9 cellular contexts compared by ENCODE assay signal in the genomic region with DNA sequence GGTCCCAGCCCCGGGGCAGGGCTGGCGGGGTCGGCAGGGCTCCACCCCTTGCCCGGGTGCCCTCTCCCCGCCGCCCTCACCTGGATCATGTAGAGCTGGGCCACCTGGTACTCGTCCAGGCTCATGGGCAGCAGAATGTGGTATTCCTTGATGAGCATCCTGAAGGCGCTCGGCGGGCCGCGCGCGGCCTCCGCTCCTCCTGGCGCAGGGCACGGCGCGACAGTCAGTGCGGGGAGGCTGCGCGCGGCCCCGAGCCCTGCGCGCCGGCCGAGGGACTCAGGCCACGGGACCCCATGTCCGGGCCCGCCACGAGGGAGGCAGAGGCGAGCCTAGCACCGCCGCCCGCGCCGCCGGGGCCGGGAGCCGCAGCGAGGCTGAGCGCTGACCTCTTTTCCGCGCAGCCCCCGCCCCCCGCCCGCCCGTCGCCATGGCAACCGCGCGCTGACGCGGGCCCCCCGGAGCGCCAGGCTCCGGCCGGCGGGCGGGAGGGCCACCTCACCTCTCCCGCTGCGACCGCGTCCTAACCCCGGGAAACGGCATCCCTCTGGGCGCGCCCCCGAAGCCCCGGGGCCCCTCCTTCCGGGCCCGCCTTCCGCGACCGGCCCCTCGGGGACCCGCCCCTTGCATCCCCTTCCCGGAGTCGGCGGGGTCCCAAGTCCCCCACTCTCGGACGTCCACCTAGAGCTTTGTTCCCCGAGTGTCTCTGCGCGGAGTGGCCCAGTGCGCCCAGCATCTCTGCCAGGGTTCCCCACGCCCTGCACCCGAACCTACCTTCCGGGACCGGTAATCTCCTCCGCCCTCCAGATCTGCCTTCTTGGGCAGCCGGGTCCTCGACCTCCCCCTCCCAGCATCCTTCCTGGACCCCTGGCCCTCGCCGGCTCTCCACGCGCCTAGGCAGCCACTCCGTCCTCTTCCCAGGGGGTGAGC. TPM values are rescaled to one million over a fixed set of nuclear protein-coding genes. Genes with fewer than 3 reads are reported as not detected.
DNase-seq lines count a peak whose midpoint lies in the region; ATAC-seq and TF ChIP-seq lines count a peak whose summit lies in the region.
"Had no signal": no experiment of that assay in that cellular context is flagged by ENCODE, and none has a peak within 500 bp of the region (broad histone marks: within the 10 kb centered on the region; RNA-seq: fewer than 3 reads in every experiment).

No MANE protein-coding gene starts in this region.

- peaks cover 0 to 57% (median 34%) of the 10 kb centered on the region in 3 donors for H3K4me1 ChIP-seq in gastroesophageal sphincter

- TF ChIP-seq CTCF in NB4 (IDR thresholded peaks at IDR 0.05; ENCODE audit: low read depth, low read length), result no peak
- TF ChIP-seq CTCF in gastroesophageal sphincter (IDR thresholded peaks at IDR 0.05), result no peak

- TF ChIP-seq EP300 in gastroesophageal sphincter (IDR thresholded peaks at IDR 0.05), result no peak

- DNase-seq in ELR (ENCODE audit: low read depth) (peak; percentile 60), NB4 (ENCODE audit: low read depth) (peak; percentile 70), retina (peak; percentile 88), inferior parietal cortex (ENCODE audit: extremely low spot score) (no peak)
- peak; percentile 30 for DNase-seq in activated T-helper 2 cell treated with anti-CD3 and anti-CD28 coated beads, Interferon-gamma antibody, Interleukin-2, Interleukin-4, amounts not matched to agents 10 μg/mL and 5 μg/mL and 100 μg/mL, durations not matched to agents 14 hours and 24 hours and 36 hours (ENCODE audit: low spot score)

- H3K4me3 Mint-ChIP-seq in activated T-helper 2 cell treated with anti-CD3 and anti-CD28 coated beads, Interferon-gamma antibody, Interleukin-2, Interleukin-4, amounts not matched to agents 10 μg/mL and 5 μg/mL and 100 μg/mL, durations not matched to agents 14 hours and 24 hours and 36 hours (ENCODE audit: low read depth), result peak overlapping the region; percentile 88

- 0 to 3% methylated on average over 5 to 12 of the region's 99 CpGs for WGBS in gastroesophageal sphincter (ENCODE audit: low coverage in 1 of 2), 2 donors

- no peak for ATAC-seq in gastroesophageal sphincter
- ATAC-seq in GM21619 (IDR thresholded peaks at IDR 0.05; ENCODE audit: unreplicated experiment), result no peak
- ATAC-seq in HG02759 (IDR thresholded peaks at IDR 0.05; ENCODE audit: unreplicated experiment), result no peak

- TF ChIP-seq POLR2A in NB4 (IDR thresholded peaks at IDR 0.05; ENCODE audit: extremely low read depth, insufficient read length) (no peak), gastroesophageal sphincter (IDR thresholded peaks at IDR 0.05) (no peak)

- no peaks in the 10 kb centered on the region for H3K27me3 Mint-ChIP-seq in activated T-helper 2 cell treated with anti-CD3 and anti-CD28 coated beads, Interferon-gamma antibody, Interleukin-2, Interleukin-4, amounts not matched to agents 10 μg/mL and 5 μg/mL and 100 μg/mL, durations not matched to agents 14 hours and 24 hours and 36 hours (ENCODE audit: low read depth)

- H3K4me3 ChIP-seq in NB4 (ENCODE audit: low read depth, low read length) (peak overlapping the region; percentile 81), gastroesophageal sphincter (peak overlapping the region; percentile 45 to 67)

- H3K27me3 ChIP-seq in gastroesophageal sphincter, result peaks cover 32% of the 10 kb centered on the region

- H3K27ac ChIP-seq in gastroesophageal sphincter, result peak overlapping the region; percentile 60 to 100 (median 96)

- intact Hi-C loops in activated T-helper 2 cell treated with anti-CD3 and anti-CD28 coated beads, Interferon-gamma antibody, Interleukin-2, Interleukin-4, amounts not matched to agents 10 μg/mL and 5 μg/mL and 100 μg/mL, durations not matched to agents 14 hours and 24 hours and 36 hours (cut with micrococcal nuclease), result no loop called here

- H3K27ac Mint-ChIP-seq in activated T-helper 2 cell treated with anti-CD3 and anti-CD28 coated beads, Interferon-gamma antibody, Interleukin-2, Interleukin-4, amounts not matched to agents 10 μg/mL and 5 μg/mL and 100 μg/mL, durations not matched to agents 14 hours and 24 hours and 36 hours, result peak overlapping the region; percentile 68

- no peaks in the 10 kb centered on the region for H3K9me3 ChIP-seq in gastroesophageal sphincter

- H3K36me3 Mint-ChIP-seq in activated T-helper 2 cell treated with anti-CD3 and anti-CD28 coated beads, Interferon-gamma antibody, Interleukin-2, Interleukin-4, amounts not matched to agents 10 μg/mL and 5 μg/mL and 100 μg/mL, durations not matched to agents 14 hours and 24 hours and 36 hours (ENCODE audit: low read depth), result peaks cover 55% of the 10 kb centered on the region

- no peaks in the 10 kb centered on the region for H3K9me3 Mint-ChIP-seq in activated T-helper 2 cell treated with anti-CD3 and anti-CD28 coated beads, Interferon-gamma antibody, Interleukin-2, Interleukin-4, amounts not matched to agents 10 μg/mL and 5 μg/mL and 100 μg/mL, durations not matched to agents 14 hours and 24 hours and 36 hours

- H3K4me1 Mint-ChIP-seq in activated T-helper 2 cell treated with anti-CD3 and anti-CD28 coated beads, Interferon-gamma antibody, Interleukin-2, Interleukin-4, amounts not matched to agents 10 μg/mL and 5 μg/mL and 100 μg/mL, durations not matched to agents 14 hours and 24 hours and 36 hours (ENCODE audit: low read depth), result peaks cover 36% of the 10 kb centered on the region

- H3K36me3 ChIP-seq in gastroesophageal sphincter, result peaks cover 0 to 29% of the 10 kb centered on the region in 2 donors

RNA-seq across cellular contexts. Expression of a gene that starts 0.9 kb away (rescaled TPM):
- 118 and 120 TPM in 2 replicates for total RNA-seq in activated T-helper 2 cell treated with anti-CD3 and anti-CD28 coated beads, Interferon-gamma antibody, Interleukin-2, Interleukin-4, amounts not matched to agents 10 μg/mL and 5 μg/mL and 100 μg/mL, durations not matched to agents 14 hours and 24 hours and 36 hours
- total RNA-seq in gastroesophageal sphincter, result 10 to 100 TPM in 3 of 4 donors, 1 to 10 TPM in 1; 9.5 to 18.7 (median 15.4) TPM

RNA-seq across cellular contexts. Expression of a gene that starts 3.7 kb away (rescaled TPM):
- 117 and 119 TPM in 2 replicates for total RNA-seq in activated T-helper 2 cell treated with anti-CD3 and anti-CD28 coated beads, Interferon-gamma antibody, Interleukin-2, Interleukin-4, amounts not matched to agents 10 μg/mL and 5 μg/mL and 100 μg/mL, durations not matched to agents 14 hours and 24 hours and 36 hours
- 10 to 100 TPM; 29.1 to 69.3 (median 53.9) TPM for total RNA-seq in gastroesophageal sphincter

RNA-seq across cellular contexts. Expression of a gene that starts 19.0 kb away (rescaled TPM):
- not detected in 2 replicates for total RNA-seq in activated T-helper 2 cell treated with anti-CD3 and anti-CD28 coated beads, Interferon-gamma antibody, Interleukin-2, Interleukin-4, amounts not matched to agents 10 μg/mL and 5 μg/mL and 100 μg/mL, durations not matched to agents 14 hours and 24 hours and 36 hours
- not detected for total RNA-seq in gastroesophageal sphincter
- total RNA-seq: activated CD8-positive, alpha-beta memory T cell treated with anti-CD3 and anti-CD28 coated beads for 36 hours had no signal

RNA-seq across cellular contexts. Expression of a gene that starts 21.5 kb away (rescaled TPM):
- total RNA-seq in activated T-helper 2 cell treated with anti-CD3 and anti-CD28 coated beads, Interferon-gamma antibody, Interleukin-2, Interleukin-4, amounts not matched to agents 10 μg/mL and 5 μg/mL and 100 μg/mL, durations not matched to agents 14 hours and 24 hours and 36 hours, result 190 and 191 TPM in 2 replicates
- total RNA-seq in gastroesophageal sphincter, result 10 to 100 TPM; 65.4 to 87.5 (median 78.1) TPM

RNA-seq across cellular contexts. Expression of a gene that starts 35.2 kb away (rescaled TPM):
- 58.5 and 62.0 TPM in 2 replicates for total RNA-seq in activated T-helper 2 cell treated with anti-CD3 and anti-CD28 coated beads, Interferon-gamma antibody, Interleukin-2, Interleukin-4, amounts not matched to agents 10 μg/mL and 5 μg/mL and 100 μg/mL, durations not matched to agents 14 hours and 24 hours and 36 hours
- total RNA-seq in gastroesophageal sphincter, result 10 to 100 TPM; 22.2 to 35.2 (median 32.5) TPM
